13 cellular contexts compared by ENCODE assay signal in genomic region chr2:6372317-6372903, GRCh38.
A peak's percentile ranks its signal among the peaks of the same experiment; 100 is the strongest.
DNase-seq lines count a peak whose midpoint lies in the region; ATAC-seq and TF ChIP-seq lines count a peak whose summit lies in the region.
"Had no signal": no experiment of that assay in that cellular context is flagged by ENCODE, and none has a peak within 500 bp of the region (broad histone marks: within the 10 kb centered on the region; RNA-seq: fewer than 3 reads in every experiment).

No MANE protein-coding gene starts in this region.

- DNase-seq in GM03348 (ENCODE audit: low spot score) (peak; percentile 49), fibroblast of pulmonary artery (ENCODE audit: low read depth) (peak; percentile 5), retina (peak; percentile 24), GM20000 (ENCODE audit: low spot score) (no peak), uterus (no peak), omental fat pad (ENCODE audit: low spot score) (no peak)
- DNase-seq in activated CD4-positive, alpha-beta T cell treated with anti-CD3 and anti-CD28 coated beads, Interleukin-2, amount 50 U/mL, for 1 hour = no peak
- DNase-seq: CD4-positive, alpha-beta T cell; NCI-H774; right cardiac atrium; Right ventricle myocardium superior had no signal

- peak overlapping the region; percentile 23; the same call in 1 of the 2 replicates for H3K27ac ChIP-seq in VCaP
- H3K27ac ChIP-seq in uterus = no peak overlapping the region
- H3K27ac ChIP-seq: esophagus muscularis mucosa had no signal

- H3K4me3 ChIP-seq in fibroblast of pulmonary artery (replicated peaks; ENCODE audit: low read depth, low read length) = no peak overlapping the region
- no peak overlapping the region for H3K4me3 ChIP-seq in uterus
- H3K4me3 ChIP-seq: esophagus muscularis mucosa had no signal

- no peak for ATAC-seq in omental fat pad (ENCODE audit: low FRiP score)
- ATAC-seq: right cardiac atrium had no signal

- no peak for TF ChIP-seq POLR2A in uterus (IDR thresholded peaks at IDR 0.05)

- no peaks in the 10 kb centered on the region for H3K27me3 ChIP-seq in uterus
- H3K27me3 ChIP-seq: esophagus muscularis mucosa had no signal

- TF ChIP-seq CTCF in VCaP (conservative IDR thresholded peaks at IDR 0.05) = no peak
- no peak for TF ChIP-seq CTCF in fibroblast of pulmonary artery (IDR thresholded peaks at IDR 0.05; ENCODE audit: low read length, missing control alignments)
- no peak for TF ChIP-seq CTCF in GM20000 (IDR thresholded peaks at IDR 0.05; ENCODE audit: extremely low read depth, missing control alignments)
- TF ChIP-seq CTCF in uterus (IDR thresholded peaks at IDR 0.05) = no peak
- TF ChIP-seq CTCF in omental fat pad (IDR thresholded peaks at IDR 0.05) = no peak

- no peaks in the 10 kb centered on the region for H3K4me1 ChIP-seq in uterus
- H3K4me1 ChIP-seq: esophagus muscularis mucosa had no signal

- intact Hi-C loops in uterus (cut with DNase I; ENCODE audit: low total_unique reads) = no loop called here

- H3K36me3 ChIP-seq in uterus = no peaks in the 10 kb centered on the region
- H3K36me3 ChIP-seq: esophagus muscularis mucosa had no signal

- no peaks in the 10 kb centered on the region for H3K9me3 ChIP-seq in uterus

Comparison
In these comparisons a context has a peak if more than half of its experiments do, and no peak if none do; other contexts are left out.
1. DNase-seq: peak in GM03348 (single experiment), fibroblast of pulmonary artery (single experiment) and retina (single experiment); none in GM20000 (single experiment), uterus (0 of 2), omental fat pad (single experiment) and activated CD4-positive, alpha-beta T cell treated with anti-CD3 and anti-CD28 coated beads, Interleukin-2, amount 50 U/mL, for 1 hour (single experiment).